Comparison of ENCODE assay signal across 14 cellular contexts in the genomic region with DNA sequence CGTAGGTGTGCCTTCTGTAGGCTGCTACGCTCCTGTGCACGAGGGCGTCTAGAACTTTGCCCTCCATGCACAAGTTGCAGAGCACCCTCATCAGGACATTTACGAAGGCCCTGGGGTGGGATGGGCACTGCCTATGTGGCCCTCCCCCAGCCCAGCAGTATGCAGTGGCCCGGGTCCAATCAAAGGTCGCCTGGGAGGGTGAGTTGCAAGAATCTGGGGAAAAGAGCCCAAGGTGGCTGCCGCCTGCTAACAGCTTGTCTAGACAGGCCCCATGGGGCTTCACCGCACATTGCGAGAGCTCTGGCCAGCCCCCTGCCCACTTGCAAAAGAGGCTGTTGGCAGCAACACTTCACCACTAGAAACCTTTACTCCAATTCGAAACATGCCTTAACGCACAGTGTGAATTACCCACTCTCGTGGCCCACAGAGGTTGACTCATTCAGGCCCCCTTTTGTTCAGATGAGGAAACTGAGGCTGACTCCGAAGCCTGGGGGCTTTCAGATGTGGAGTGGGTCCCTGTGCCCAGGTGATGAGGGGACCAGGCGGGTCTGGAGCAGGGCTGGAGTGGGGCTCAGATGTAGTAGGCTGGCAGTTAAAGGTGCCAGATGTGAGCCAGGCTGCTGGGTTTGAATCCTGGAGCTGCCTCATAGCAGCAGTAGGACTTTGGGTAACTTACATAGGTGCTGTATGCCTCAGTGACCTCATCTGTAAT. TPM values are rescaled to one million over a fixed set of nuclear protein-coding genes. Genes with fewer than 3 reads are reported as not detected.
A peak's percentile ranks its signal among the peaks of the same experiment; 100 is the strongest.
DNase-seq lines count a peak whose midpoint lies in the region; ATAC-seq and TF ChIP-seq lines count a peak whose summit lies in the region.
"Had no signal": no experiment of that assay in that cellular context is flagged by ENCODE, and none has a peak within 500 bp of the region (broad histone marks: within the 10 kb centered on the region; RNA-seq: fewer than 3 reads in every experiment).

No MANE protein-coding gene starts in this region.

- 87% methylated on average over 15 of the region's 15 CpGs for WGBS in GM23248 (ENCODE audit: low coverage in 1 of 2, low lambda C conversion rate in 2 of 2, missing lambda C conversion rate in 2 of 2), 2 experiments
- WGBS in lung, 2 donors = 72 to 85% methylated on average over 15 of the region's 15 CpGs

- intact Hi-C loops in colonic mucosa (cut with DNase I) = no loop called here

- H3K4me1 ChIP-seq in GM23248 (ENCODE audit: insufficient read depth) = peaks cover 69% of the 10 kb centered on the region
- no peaks in the 10 kb centered on the region for H3K4me1 ChIP-seq in colonic mucosa
- peaks cover 0 to 10% of the 10 kb centered on the region in 2 donors for H3K4me1 ChIP-seq in lung (ENCODE audit: control insufficient read depth in 2 of 2, insufficient read depth in 2 of 2, low read length in 2 of 2)
- peaks cover 14 to 95% (median 85%) of the 10 kb centered on the region in 5 donors for H3K4me1 ChIP-seq in subcutaneous abdominal adipose tissue (ENCODE audit: control insufficient read depth in 5 of 5, insufficient read depth in 5 of 5, low read length in 5 of 5)

- H3K9me2 ChIP-seq in GM23248 (ENCODE audit: insufficient read depth) = no peaks in the 10 kb centered on the region

- TF ChIP-seq CTCF in colonic mucosa (IDR thresholded peaks at IDR 0.05) (no peak), lung (IDR thresholded peaks at IDR 0.05; ENCODE audit: control extremely low read depth, extremely low read depth) (no peak)

- in situ Hi-C loops in GM23248 (cut with MboI) = no loop called here

- no peaks in the 10 kb centered on the region for H3K36me3 ChIP-seq in GM23248 (ENCODE audit: low read depth)
- no peaks in the 10 kb centered on the region for H3K36me3 ChIP-seq in colonic mucosa
- no peaks in the 10 kb centered on the region for H3K36me3 ChIP-seq in lung (ENCODE audit: control insufficient read depth in 2 of 2, insufficient read depth in 2 of 2, low read length in 2 of 2)
- H3K36me3 ChIP-seq in subcutaneous abdominal adipose tissue (ENCODE audit: control insufficient read depth in 5 of 5, insufficient read depth in 5 of 5, low read length in 5 of 5) = peaks cover 0 to 34% (median 22%) of the 10 kb centered on the region in 5 donors

- H2AFZ ChIP-seq in GM23248 = no peak overlapping the region

- DNase-seq in GM23248 (no peak), colonic mucosa (no peak), lung (ENCODE audit: low spot score) (no peak), AG08395 (ENCODE audit: low spot score) (no peak), 8988T (no peak)
- DNase-seq: MM.1S; naive thymus-derived CD8-positive, alpha-beta T cell; NCI-H2171 had no signal

- ATAC-seq in lung (ENCODE audit: insufficient read depth, low FRiP score) (no peak), HG03571 (IDR thresholded peaks at IDR 0.05; ENCODE audit: unreplicated experiment) (no peak), GM21381 (IDR thresholded peaks at IDR 0.05; ENCODE audit: unreplicated experiment) (no peak)
- ATAC-seq: naive thymus-derived CD8-positive, alpha-beta T cell had no signal

- no peak overlapping the region for H3K9ac ChIP-seq in GM23248
- peak overlapping the region; percentile 33 to 65 for H3K9ac ChIP-seq in colonic mucosa (ENCODE audit: low read depth in 2 of 2, low read length in 2 of 2)
- peak overlapping the region in 3 of 5 donors; percentile 33 to 96 (median 71) for H3K9ac ChIP-seq in subcutaneous abdominal adipose tissue (ENCODE audit: low read length in 5 of 5)

- H3K9me3 ChIP-seq in GM23248 (ENCODE audit: low read depth) (no peaks in the 10 kb centered on the region), colonic mucosa (no peaks in the 10 kb centered on the region), lung (ENCODE audit: control insufficient read depth in 2 of 2, insufficient read depth in 1 of 2, low read length in 1 of 2) (no peaks in the 10 kb centered on the region), subcutaneous abdominal adipose tissue (ENCODE audit: control insufficient read depth in 5 of 5, low read length in 5 of 5) (no peaks in the 10 kb centered on the region)

- no peaks in the 10 kb centered on the region for H4K20me1 ChIP-seq in GM23248 (ENCODE audit: insufficient read depth)

- H3K79me2 ChIP-seq in GM23248 (ENCODE audit: insufficient read depth) = peaks cover 93% of the 10 kb centered on the region

- H3K27me3 ChIP-seq in GM23248 (replicated peaks; ENCODE audit: insufficient read depth) = no peaks in the 10 kb centered on the region
- no peaks in the 10 kb centered on the region for H3K27me3 ChIP-seq in colonic mucosa
- H3K27me3 ChIP-seq in lung (ENCODE audit: control insufficient read depth, insufficient read depth) = no peaks in the 10 kb centered on the region
- H3K27me3 ChIP-seq in subcutaneous abdominal adipose tissue (ENCODE audit: control insufficient read depth in 5 of 5, insufficient read depth in 4 of 5, low read length in 5 of 5) = peaks cover 0 to 3% (median 0%) of the 10 kb centered on the region in 5 donors

- no peak overlapping the region for H3K4me3 ChIP-seq in GM23248
- peak overlapping the region; percentile 35 for H3K4me3 ChIP-seq in colonic mucosa
- H3K4me3 ChIP-seq in lung = peak overlapping the region; percentile 39
- peak overlapping the region; percentile 65 to 100 (median 87) for H3K4me3 ChIP-seq in subcutaneous abdominal adipose tissue (ENCODE audit: low read depth in 1 of 5, low read length in 5 of 5)
- H3K4me3 ChIP-seq: SK-N-MC had no signal

- H3K27ac ChIP-seq in GM23248 (peak overlapping the region; percentile 81; the same call in 1 of the 2 replicates), colonic mucosa (peak overlapping the region; percentile 83), lung (ENCODE audit: low read depth in 1 of 2, low read length in 1 of 2) (peak overlapping the region in 1 of 2 donors; percentile 54), subcutaneous abdominal adipose tissue (ENCODE audit: low read depth, low read length) (peak overlapping the region; percentile 97)
- H3K27ac ChIP-seq: SK-N-MC had no signal

- H3K4me2 ChIP-seq in GM23248 (ENCODE audit: unreplicated experiment) = no peak overlapping the region

- peaks cover 62% of the 10 kb centered on the region for H3F3A ChIP-seq in GM23248 (ENCODE audit: insufficient read depth)

RNA-seq across cellular contexts. Expression of gene IL17B, which starts 31.8 kb away (rescaled TPM):
- not detected in 2 replicates for total RNA-seq in GM23248 (2014; rRNA removed; shearing (Covaris generic))
- polyA plus RNA-seq in GM23248 (2016; fragmentation: Nextera tagmentation; extraction: Ambion mirVana) (0.29 and 0.43 TPM in 2 replicates), lung (under 1 TPM; 0.26 to 0.44 TPM)
- total RNA-seq in colonic mucosa (under 1 TPM in 1 of 2 donors, not detected in 1; 0.42 TPM), lung (1 to 10 TPM in 1 of 2 donors, under 1 TPM in 1; 0.34 to 1.3 TPM)
- total RNA-seq: cerebellum; naive thymus-derived CD8-positive, alpha-beta T cell had no signal
- polyA plus RNA-seq: CD14-positive monocyte; naive thymus-derived CD8-positive, alpha-beta T cell had no signal

RNA-seq across cellular contexts. Expression of gene PCYOX1L, which starts 53.0 kb away (rescaled TPM):
- total RNA-seq in GM23248 (2014; rRNA removed; shearing (Covaris generic)) = 10.7 and 12.6 TPM in 2 replicates
- polyA plus RNA-seq in GM23248 (2016; fragmentation: Nextera tagmentation; extraction: Ambion mirVana) (10.4 and 10.5 TPM in 2 replicates), lung (1 to 10 TPM; 4.8 to 6.8 TPM)
- total RNA-seq in colonic mucosa (10 to 100 TPM in 1 of 2 donors, 1 to 10 TPM in 1; 4.0 to 10.1 TPM), lung (1 to 10 TPM; 7.9 to 9.3 TPM)
